Comparison of ENCODE assay signal across 8 cellular contexts in genomic region chr4:26583865-26584652, GRCh38. TPM values are rescaled to one million over a fixed set of nuclear protein-coding genes. Genes with fewer than 3 reads are reported as not detected.
A peak's percentile ranks its signal among the peaks of the same experiment; 100 is the strongest.
DNase-seq lines count a peak whose midpoint lies in the region; ATAC-seq, FAIRE-seq and TF ChIP-seq lines count a peak whose summit lies in the region.

Gene TBC1D19 (plus strand): TSS chr4:26584084. CDS start chr4:26584194, 110 bp downstream.

- no peak for TF ChIP-seq CTCF in progenitor cell of endocrine pancreas (IDR thresholded peaks at IDR 0.05; ENCODE audit: unreplicated experiment)
- TF ChIP-seq CTCF in upper lobe of right lung (IDR thresholded peaks at IDR 0.05): no peak

- H3K27me3 Mint-ChIP-seq in progenitor cell of endocrine pancreas: no peaks in the 10 kb centered on the region

- no peaks in the 10 kb centered on the region for H3K9me3 ChIP-seq in upper lobe of right lung

- H3K9me3 Mint-ChIP-seq in progenitor cell of endocrine pancreas (ENCODE audit: low read depth): peaks cover 6% of the 10 kb centered on the region

- H3K4me3 Mint-ChIP-seq in progenitor cell of endocrine pancreas (ENCODE audit: low read depth): peak within 1 kb of the TSS; percentile 97

- TF ChIP-seq POLR2A in GM12892 (IDR thresholded peaks at IDR 0.05; ENCODE audit: low read depth, low read length): peak; percentile 59; the same call in 1 of the 2 replicates

- intact Hi-C loops in left cardiac atrium (cut with DNase I): no loop called here
- intact Hi-C loops in upper lobe of right lung (cut with DNase I): no loop called here

- no peak for FAIRE-seq in GM12892 (lab: Jason Lieb, UNC)

- no peaks in the 10 kb centered on the region for H3K27me3 ChIP-seq in upper lobe of right lung

- ATAC-seq in HG02840 (IDR thresholded peaks at IDR 0.05; ENCODE audit: low FRiP score, unreplicated experiment) (peak; percentile 100), left cardiac atrium (peak; percentile 99 to 100), upper lobe of right lung (peak; percentile 100)

- H3K36me3 Mint-ChIP-seq in progenitor cell of endocrine pancreas (ENCODE audit: insufficient read depth): peaks cover 12% of the 10 kb centered on the region

- peak within 1 kb of the TSS; percentile 85 for H3K27ac ChIP-seq in upper lobe of right lung

- peaks cover 18% of the 10 kb centered on the region for H3K4me1 Mint-ChIP-seq in progenitor cell of endocrine pancreas (ENCODE audit: low read depth)

- H3K4me1 ChIP-seq in upper lobe of right lung: peaks cover 7% of the 10 kb centered on the region

- H3K27ac Mint-ChIP-seq in progenitor cell of endocrine pancreas: peak within 1 kb of the TSS; percentile 92

- peak within 1 kb of the TSS; percentile 86 for H3K4me3 ChIP-seq in upper lobe of right lung

- H3K36me3 ChIP-seq in upper lobe of right lung: no peaks in the 10 kb centered on the region

- DNase-seq in GM12892 (ENCODE audit: insufficient read length) (peak; percentile 65), NCI-H1436 (lab: John Stamatoyannopoulos, UW) (peak; percentile 87), SW480 (ENCODE audit: low spot score) (peak; percentile 87), amniotic epithelial cell (ENCODE audit: low read depth) (peak; percentile 84), left cardiac atrium (peak; percentile 92), progenitor cell of endocrine pancreas (ENCODE audit: low spot score, unreplicated experiment) (peak; percentile 65), upper lobe of right lung (peak; percentile 94)

RNA-seq across cellular contexts. Expression of gene TBC1D19, which starts in this region (rescaled TPM):
- polyA plus RNA-seq in GM12892 (2012; ENCODE audit: missing spikeins): 2.9 TPM
- total RNA-seq in left cardiac atrium: 1 to 10 TPM; 7.3 to 9.1 TPM
- 27.7 and 28.8 TPM in 2 replicates for total RNA-seq in progenitor cell of endocrine pancreas
- total RNA-seq in upper lobe of right lung: 10.0 TPM

Comparison
In these comparisons a context has a peak if more than half of its experiments do, and no peak if none do; other contexts are left out.
1. Peak in every context shown above with its lines: DNase-seq, ATAC-seq, H3K4me3 ChIP-seq and H3K27ac ChIP-seq.